In genomic region chr1:204350857-204351573, GRCh38 we compare ENCODE assay signal across 8 cellular contexts.
DNase-seq lines count a peak whose midpoint lies in the region; ATAC-seq lines count a peak whose summit lies in the region.

No MANE protein-coding gene starts in this region.

- H3K27me3 Mint-ChIP-seq in activated naive CD8-positive, alpha-beta T cell treated with anti-CD3 and anti-CD28 coated beads, Interleukin-2, amount 50 U/mL, for 24 hours = no peaks in the 10 kb centered on the region

- no peaks in the 10 kb centered on the region for H3K36me3 Mint-ChIP-seq in activated naive CD8-positive, alpha-beta T cell treated with anti-CD3 and anti-CD28 coated beads, Interleukin-2, amount 50 U/mL, for 24 hours (ENCODE audit: low read depth)

- peak overlapping the region; percentile 29 for H3K27ac Mint-ChIP-seq in activated naive CD8-positive, alpha-beta T cell treated with anti-CD3 and anti-CD28 coated beads, Interleukin-2, amount 50 U/mL, for 24 hours

- H3K4me1 Mint-ChIP-seq in activated naive CD8-positive, alpha-beta T cell treated with anti-CD3 and anti-CD28 coated beads, Interleukin-2, amount 50 U/mL, for 24 hours = peaks cover 14% of the 10 kb centered on the region

- H3K4me3 Mint-ChIP-seq in activated naive CD8-positive, alpha-beta T cell treated with anti-CD3 and anti-CD28 coated beads, Interleukin-2, amount 50 U/mL, for 24 hours = no peak overlapping the region

- DNase-seq in DMS153 (lab: John Stamatoyannopoulos, UW) (peak; percentile 44), DMS153 treated with DMSO at 0.1 percent for 48 hours (lab: John Stamatoyannopoulos, UW; ENCODE audit: unreplicated experiment) (no peak), hypothalamus (lab: John Stamatoyannopoulos, UW) (peak in 50 of 51 donors; percentile 34 to 94 (median 84)), skeletal muscle cell (ENCODE audit: low read depth) (no peak)
- peak; percentile 49 for DNase-seq in activated naive CD8-positive, alpha-beta T cell treated with anti-CD3 and anti-CD28 coated beads, Interleukin-2, amount 50 U/mL, for 24 hours

- ATAC-seq in activated naive CD8-positive, alpha-beta T cell treated with anti-CD3 and anti-CD28 coated beads, Interleukin-2, amount 50 U/mL, for 24 hours = peak; percentile 31
- ATAC-seq in GM21381 (IDR thresholded peaks at IDR 0.05; ENCODE audit: unreplicated experiment) = no peak
- no peak for ATAC-seq in GM21737 (IDR thresholded peaks at IDR 0.05; ENCODE audit: unreplicated experiment)
- no peak for ATAC-seq in HG03159 (IDR thresholded peaks at IDR 0.05; ENCODE audit: unreplicated experiment)

- peak overlapping the region; percentile 1 for H3K4me3 ChIP-seq in skeletal muscle cell (ENCODE audit: low read depth, low read length)

- no peaks in the 10 kb centered on the region for H3K9me3 Mint-ChIP-seq in activated naive CD8-positive, alpha-beta T cell treated with anti-CD3 and anti-CD28 coated beads, Interleukin-2, amount 50 U/mL, for 24 hours

Comparison
In these comparisons a context has a peak if more than half of its experiments do, and no peak if none do; other contexts are left out.
1. DNase-seq: peak in DMS153 (single experiment), activated naive CD8-positive, alpha-beta T cell treated with anti-CD3 and anti-CD28 coated beads, Interleukin-2, amount 50 U/mL, for 24 hours (single experiment) and hypothalamus (50 of 51); none in DMS153 treated with DMSO at 0.1 percent for 48 hours (single experiment) and skeletal muscle cell (single experiment).